In the genomic region with DNA sequence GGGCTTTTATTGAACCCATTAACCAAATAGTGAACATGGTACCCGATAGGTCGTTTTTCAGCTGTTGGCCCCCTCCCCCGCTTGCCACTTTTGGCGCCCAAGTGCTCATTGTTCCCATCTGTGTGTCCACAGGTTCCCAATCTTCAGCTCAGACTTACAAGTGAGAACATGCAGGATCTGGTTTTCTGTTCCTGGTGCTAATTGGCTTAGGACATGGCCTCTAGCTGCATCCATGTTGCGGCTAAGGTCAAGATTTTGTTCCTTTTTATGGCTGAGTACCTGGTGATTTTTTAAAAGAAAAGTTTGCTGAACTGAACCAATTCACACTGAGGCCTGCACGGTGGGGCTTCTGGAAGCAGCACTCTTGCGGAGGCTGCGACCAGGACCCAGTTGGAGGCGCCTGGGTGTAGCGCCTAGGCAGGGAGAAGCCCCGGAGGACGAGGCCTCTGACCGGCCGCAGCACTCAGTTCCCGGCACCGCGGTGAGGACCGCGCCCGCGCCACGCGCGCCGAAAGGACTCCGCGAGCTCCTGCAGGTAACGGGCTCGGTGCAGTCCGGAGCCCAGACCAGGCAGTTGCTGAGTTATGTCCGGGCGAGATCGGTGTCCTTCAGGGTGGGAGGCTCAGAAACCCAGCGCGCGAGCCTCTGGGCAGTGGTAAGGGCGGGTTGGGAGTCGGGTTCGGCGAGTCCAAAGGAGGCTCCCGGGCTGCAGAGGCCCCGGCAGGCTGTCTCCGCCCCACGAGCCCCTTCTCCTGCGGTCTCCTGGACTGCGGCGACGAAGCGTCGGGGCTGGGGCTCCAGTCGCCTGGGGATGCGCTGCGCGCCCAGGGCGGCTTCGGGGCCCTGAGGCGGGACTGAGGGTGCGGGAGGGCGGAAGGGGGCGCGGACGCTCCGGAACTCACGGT, we compare ENCODE assay signal across 8 cellular contexts. TPM values are rescaled to one million over a fixed set of nuclear protein-coding genes. Genes with fewer than 3 reads are reported as not detected.
DNase-seq lines count a peak whose midpoint lies in the region; ATAC-seq and TF ChIP-seq lines count a peak whose summit lies in the region.

No MANE protein-coding gene starts in this region.

- peak overlapping the region in 2 of 5 donors; percentile 17 to 58 for H3K27ac ChIP-seq in adrenal gland

- H3K4me1 ChIP-seq in adrenal gland (replicated peaks in 1 of 2) = peaks cover 7 to 9% of the 10 kb centered on the region in 2 donors
- H3K4me1 ChIP-seq in iPS-15b (ENCODE audit: control insufficient read depth, insufficient read depth, low read length) = no peaks in the 10 kb centered on the region

- H3K27me3 ChIP-seq in adrenal gland = no peaks in the 10 kb centered on the region
- H3K27me3 ChIP-seq in iPS-15b (ENCODE audit: control insufficient read depth, insufficient read depth, low read length) = peaks cover 18% of the 10 kb centered on the region

- WGBS in adrenal gland, 4 donors = 8 to 30% (median 19%) methylated on average over 17 to 64 of the region's 64 CpGs

- H3K9me3 ChIP-seq in adrenal gland (replicated peaks in 1 of 3) (no peaks in the 10 kb centered on the region), iPS-15b (ENCODE audit: control insufficient read depth, insufficient read depth, low read length) (no peaks in the 10 kb centered on the region)

- H3K4me3 ChIP-seq in adrenal gland (peak overlapping the region in 2 of 4 donors; percentile 39 to 64), iPS-15b (ENCODE audit: low read depth, low read length) (peak overlapping the region; percentile 72), skeletal muscle cell (ENCODE audit: low read depth, low read length) (peak overlapping the region; percentile 57)

- H3K9ac ChIP-seq in iPS-15b (ENCODE audit: low read depth, low read length) = peak overlapping the region; percentile 32

- DNase-seq in activated T-cell treated with anti-CD3 and anti-CD28 coated beads, Interleukin-2, amount 50 U/mL, for 1 hour = peak; percentile 28
- DNase-seq in activated T-cell treated with anti-CD3 and anti-CD28 coated beads for 4 hours = no peak
- peak in 5 of 7 donors; percentile 34 to 53 (median 40) for DNase-seq in adrenal gland
- DNase-seq in skeletal muscle cell (ENCODE audit: low read depth) = no peak
- DNase-seq in pons (ENCODE audit: low spot score) = no peak

- ATAC-seq in GM19351 (IDR thresholded peaks at IDR 0.05; ENCODE audit: unreplicated experiment) (no peak), HG02759 (IDR thresholded peaks at IDR 0.05; ENCODE audit: unreplicated experiment) (no peak)

- intact Hi-C loops in adrenal gland (cut with DNase I) = no loop called here

- H3K36me3 ChIP-seq in adrenal gland (replicated peaks in 1 of 2) (no peaks in the 10 kb centered on the region), iPS-15b (ENCODE audit: control insufficient read depth, insufficient read depth, low read length) (no peaks in the 10 kb centered on the region)

- no peak for TF ChIP-seq CTCF in adrenal gland (IDR thresholded peaks at IDR 0.05)

- no peak for TF ChIP-seq POLR2A in adrenal gland (IDR thresholded peaks at IDR 0.05)

RNA-seq across cellular contexts. Expression of a gene that starts 15.8 kb away (rescaled TPM):
- 10 to 100 TPM; 19.9 to 42.1 (median 31.0) TPM for total RNA-seq in adrenal gland
- 10 to 100 TPM; 14.0 to 35.7 (median 20.5) TPM for polyA plus RNA-seq in adrenal gland

Comparison
In these comparisons a context has a peak if more than half of its experiments do, and no peak if none do; other contexts are left out.
1. DNase-seq: peak in activated T-cell treated with anti-CD3 and anti-CD28 coated beads, Interleukin-2, amount 50 U/mL, for 1 hour (single experiment) and adrenal gland (5 of 7); none in activated T-cell treated with anti-CD3 and anti-CD28 coated beads for 4 hours (single experiment), skeletal muscle cell (single experiment) and pons (single experiment).